ENCODE assay signal across 1 cellular context in the genomic region with DNA sequence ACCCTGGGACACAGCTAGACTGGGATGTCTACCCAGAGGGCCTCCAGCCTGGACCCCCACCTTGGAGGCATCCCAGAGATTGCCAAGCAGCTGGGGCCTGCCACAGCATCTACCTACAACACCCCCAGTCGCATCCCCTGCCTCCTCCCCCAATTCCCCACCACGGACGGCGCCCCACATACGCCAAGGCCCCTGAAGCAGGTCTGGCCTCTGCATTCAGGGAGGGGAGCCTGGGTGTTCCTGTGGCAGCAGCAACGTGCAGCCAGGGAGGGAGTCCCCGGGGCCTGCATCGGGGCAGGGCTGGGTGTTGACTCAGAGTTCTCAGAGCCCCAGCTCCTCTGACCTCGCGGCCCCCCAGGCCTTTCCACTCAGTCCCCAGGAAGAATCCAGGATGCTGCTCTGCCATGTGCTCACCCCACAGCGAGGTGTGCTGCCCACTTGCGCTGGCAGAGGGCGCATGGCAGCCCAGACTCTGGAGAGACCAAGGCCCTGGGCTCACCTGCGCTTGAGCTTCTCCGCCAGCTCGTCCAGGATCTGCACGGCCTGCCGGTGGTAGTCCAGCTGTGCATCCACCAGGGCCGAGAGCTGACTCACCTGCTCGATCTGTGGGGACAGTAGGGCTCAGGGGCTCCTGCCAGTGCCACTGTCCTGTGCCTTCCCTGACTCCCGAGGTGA.
A peak's percentile ranks its signal among the peaks of the same experiment; 100 is the strongest.
TF ChIP-seq lines count a peak whose summit lies in the region.

No MANE protein-coding gene starts in this region.

TF ChIP-seq in HepG2, 621 proteins besides CTCF, POLR2A, EP300 and RAD21 (continued from another document):
- TF ChIP-seq, protein P1, sequence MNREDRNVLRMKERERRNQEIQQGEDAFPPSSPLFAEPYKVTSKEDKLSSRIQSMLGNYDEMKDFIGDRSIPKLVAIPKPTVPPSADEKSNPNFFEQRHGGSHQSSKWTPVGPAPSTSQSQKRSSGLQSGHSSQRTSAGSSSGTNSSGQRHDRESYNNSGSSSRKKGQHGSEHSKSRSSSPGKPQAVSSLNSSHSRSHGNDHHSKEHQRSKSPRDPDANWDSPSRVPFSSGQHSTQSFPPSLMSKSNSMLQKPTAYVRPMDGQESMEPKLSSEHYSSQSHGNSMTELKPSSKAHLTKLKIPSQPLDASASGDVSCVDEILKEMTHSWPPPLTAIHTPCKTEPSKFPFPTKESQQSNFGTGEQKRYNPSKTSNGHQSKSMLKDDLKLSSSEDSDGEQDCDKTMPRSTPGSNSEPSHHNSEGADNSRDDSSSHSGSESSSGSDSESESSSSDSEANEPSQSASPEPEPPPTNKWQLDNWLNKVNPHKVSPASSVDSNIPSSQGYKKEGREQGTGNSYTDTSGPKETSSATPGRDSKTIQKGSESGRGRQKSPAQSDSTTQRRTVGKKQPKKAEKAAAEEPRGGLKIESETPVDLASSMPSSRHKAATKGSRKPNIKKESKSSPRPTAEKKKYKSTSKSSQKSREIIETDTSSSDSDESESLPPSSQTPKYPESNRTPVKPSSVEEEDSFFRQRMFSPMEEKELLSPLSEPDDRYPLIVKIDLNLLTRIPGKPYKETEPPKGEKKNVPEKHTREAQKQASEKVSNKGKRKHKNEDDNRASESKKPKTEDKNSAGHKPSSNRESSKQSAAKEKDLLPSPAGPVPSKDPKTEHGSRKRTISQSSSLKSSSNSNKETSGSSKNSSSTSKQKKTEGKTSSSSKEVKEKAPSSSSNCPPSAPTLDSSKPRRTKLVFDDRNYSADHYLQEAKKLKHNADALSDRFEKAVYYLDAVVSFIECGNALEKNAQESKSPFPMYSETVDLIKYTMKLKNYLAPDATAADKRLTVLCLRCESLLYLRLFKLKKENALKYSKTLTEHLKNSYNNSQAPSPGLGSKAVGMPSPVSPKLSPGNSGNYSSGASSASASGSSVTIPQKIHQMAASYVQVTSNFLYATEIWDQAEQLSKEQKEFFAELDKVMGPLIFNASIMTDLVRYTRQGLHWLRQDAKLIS (CRISPR knock-in tag; IDR thresholded peaks at IDR 0.05): no peak
- TF ChIP-seq ZZZ3 (CRISPR knock-in tag; IDR thresholded peaks at IDR 0.05; ENCODE audit: borderline replicate concordance) (no peak), FOXC1 (CRISPR knock-in tag; IDR thresholded peaks at IDR 0.05; ENCODE audit: borderline replicate concordance) (no peak), PHF8 (CRISPR knock-in tag; IDR thresholded peaks at IDR 0.05) (no peak), ZNF484 (CRISPR knock-in tag; IDR thresholded peaks at IDR 0.05; ENCODE audit: borderline replicate concordance, low read depth) (no peak), PHF21A (CRISPR knock-in tag; IDR thresholded peaks at IDR 0.05) (no peak), ZNF749 (CRISPR knock-in tag; IDR thresholded peaks at IDR 0.05; ENCODE audit: borderline replicate concordance) (no peak), ZNF101 (CRISPR knock-in tag; IDR thresholded peaks at IDR 0.05; ENCODE audit: borderline replicate concordance, low read depth) (no peak), ZNF841 (CRISPR knock-in tag; IDR thresholded peaks at IDR 0.05; ENCODE audit: borderline replicate concordance) (0 out of 2 replicates have a peak, but pooled peaks have one; percentile 12), SOX5 (CRISPR knock-in tag; IDR thresholded peaks at IDR 0.05; ENCODE audit: borderline replicate concordance) (no peak), ZKSCAN5 (CRISPR knock-in tag; IDR thresholded peaks at IDR 0.05) (no peak), KAT8 (CRISPR knock-in tag; IDR thresholded peaks at IDR 0.05) (no peak), NR2F1 (CRISPR knock-in tag; IDR thresholded peaks at IDR 0.05) (no peak), ZSCAN21 (CRISPR knock-in tag; IDR thresholded peaks at IDR 0.05; ENCODE audit: borderline replicate concordance) (0 out of 2 replicates have a peak, but pooled peaks have one; percentile 27)
- TF ChIP-seq, protein P2, sequence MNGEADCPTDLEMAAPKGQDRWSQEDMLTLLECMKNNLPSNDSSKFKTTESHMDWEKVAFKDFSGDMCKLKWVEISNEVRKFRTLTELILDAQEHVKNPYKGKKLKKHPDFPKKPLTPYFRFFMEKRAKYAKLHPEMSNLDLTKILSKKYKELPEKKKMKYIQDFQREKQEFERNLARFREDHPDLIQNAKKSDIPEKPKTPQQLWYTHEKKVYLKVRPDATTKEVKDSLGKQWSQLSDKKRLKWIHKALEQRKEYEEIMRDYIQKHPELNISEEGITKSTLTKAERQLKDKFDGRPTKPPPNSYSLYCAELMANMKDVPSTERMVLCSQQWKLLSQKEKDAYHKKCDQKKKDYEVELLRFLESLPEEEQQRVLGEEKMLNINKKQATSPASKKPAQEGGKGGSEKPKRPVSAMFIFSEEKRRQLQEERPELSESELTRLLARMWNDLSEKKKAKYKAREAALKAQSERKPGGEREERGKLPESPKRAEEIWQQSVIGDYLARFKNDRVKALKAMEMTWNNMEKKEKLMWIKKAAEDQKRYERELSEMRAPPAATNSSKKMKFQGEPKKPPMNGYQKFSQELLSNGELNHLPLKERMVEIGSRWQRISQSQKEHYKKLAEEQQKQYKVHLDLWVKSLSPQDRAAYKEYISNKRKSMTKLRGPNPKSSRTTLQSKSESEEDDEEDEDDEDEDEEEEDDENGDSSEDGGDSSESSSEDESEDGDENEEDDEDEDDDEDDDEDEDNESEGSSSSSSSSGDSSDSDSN (CRISPR knock-in tag; IDR thresholded peaks at IDR 0.05): no peak
- TF ChIP-seq, protein P3, sequence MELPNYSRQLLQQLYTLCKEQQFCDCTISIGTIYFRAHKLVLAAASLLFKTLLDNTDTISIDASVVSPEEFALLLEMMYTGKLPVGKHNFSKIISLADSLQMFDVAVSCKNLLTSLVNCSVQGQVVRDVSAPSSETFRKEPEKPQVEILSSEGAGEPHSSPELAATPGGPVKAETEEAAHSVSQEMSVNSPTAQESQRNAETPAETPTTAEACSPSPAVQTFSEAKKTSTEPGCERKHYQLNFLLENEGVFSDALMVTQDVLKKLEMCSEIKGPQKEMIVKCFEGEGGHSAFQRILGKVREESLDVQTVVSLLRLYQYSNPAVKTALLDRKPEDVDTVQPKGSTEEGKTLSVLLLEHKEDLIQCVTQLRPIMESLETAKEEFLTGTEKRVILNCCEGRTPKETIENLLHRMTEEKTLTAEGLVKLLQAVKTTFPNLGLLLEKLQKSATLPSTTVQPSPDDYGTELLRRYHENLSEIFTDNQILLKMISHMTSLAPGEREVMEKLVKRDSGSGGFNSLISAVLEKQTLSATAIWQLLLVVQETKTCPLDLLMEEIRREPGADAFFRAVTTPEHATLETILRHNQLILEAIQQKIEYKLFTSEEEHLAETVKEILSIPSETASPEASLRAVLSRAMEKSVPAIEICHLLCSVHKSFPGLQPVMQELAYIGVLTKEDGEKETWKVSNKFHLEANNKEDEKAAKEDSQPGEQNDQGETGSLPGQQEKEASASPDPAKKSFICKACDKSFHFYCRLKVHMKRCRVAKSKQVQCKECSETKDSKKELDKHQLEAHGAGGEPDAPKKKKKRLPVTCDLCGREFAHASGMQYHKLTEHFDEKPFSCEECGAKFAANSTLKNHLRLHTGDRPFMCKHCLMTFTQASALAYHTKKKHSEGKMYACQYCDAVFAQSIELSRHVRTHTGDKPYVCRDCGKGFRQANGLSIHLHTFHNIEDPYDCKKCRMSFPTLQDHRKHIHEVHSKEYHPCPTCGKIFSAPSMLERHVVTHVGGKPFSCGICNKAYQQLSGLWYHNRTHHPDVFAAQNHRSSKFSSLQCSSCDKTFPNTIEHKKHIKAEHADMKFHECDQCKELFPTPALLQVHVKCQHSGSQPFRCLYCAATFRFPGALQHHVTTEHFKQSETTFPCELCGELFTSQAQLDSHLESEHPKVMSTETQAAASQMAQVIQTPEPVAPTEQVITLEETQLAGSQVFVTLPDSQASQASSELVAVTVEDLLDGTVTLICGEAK (IDR thresholded peaks at IDR 0.05): no peak
- TF ChIP-seq, protein P3 (CRISPR knock-in tag; IDR thresholded peaks at IDR 0.05): no peak
- TF ChIP-seq, protein P4, sequence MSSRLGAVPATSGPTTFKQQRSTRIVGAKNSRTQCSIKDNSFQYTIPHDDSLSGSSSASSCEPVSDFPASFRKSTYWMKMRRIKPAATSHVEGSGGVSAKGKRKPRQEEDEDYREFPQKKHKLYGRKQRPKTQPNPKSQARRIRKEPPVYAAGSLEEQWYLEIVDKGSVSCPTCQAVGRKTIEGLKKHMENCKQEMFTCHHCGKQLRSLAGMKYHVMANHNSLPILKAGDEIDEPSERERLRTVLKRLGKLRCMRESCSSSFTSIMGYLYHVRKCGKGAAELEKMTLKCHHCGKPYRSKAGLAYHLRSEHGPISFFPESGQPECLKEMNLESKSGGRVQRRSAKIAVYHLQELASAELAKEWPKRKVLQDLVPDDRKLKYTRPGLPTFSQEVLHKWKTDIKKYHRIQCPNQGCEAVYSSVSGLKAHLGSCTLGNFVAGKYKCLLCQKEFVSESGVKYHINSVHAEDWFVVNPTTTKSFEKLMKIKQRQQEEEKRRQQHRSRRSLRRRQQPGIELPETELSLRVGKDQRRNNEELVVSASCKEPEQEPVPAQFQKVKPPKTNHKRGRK (CRISPR knock-in tag; IDR thresholded peaks at IDR 0.05): no peak
- TF ChIP-seq, protein P5, sequence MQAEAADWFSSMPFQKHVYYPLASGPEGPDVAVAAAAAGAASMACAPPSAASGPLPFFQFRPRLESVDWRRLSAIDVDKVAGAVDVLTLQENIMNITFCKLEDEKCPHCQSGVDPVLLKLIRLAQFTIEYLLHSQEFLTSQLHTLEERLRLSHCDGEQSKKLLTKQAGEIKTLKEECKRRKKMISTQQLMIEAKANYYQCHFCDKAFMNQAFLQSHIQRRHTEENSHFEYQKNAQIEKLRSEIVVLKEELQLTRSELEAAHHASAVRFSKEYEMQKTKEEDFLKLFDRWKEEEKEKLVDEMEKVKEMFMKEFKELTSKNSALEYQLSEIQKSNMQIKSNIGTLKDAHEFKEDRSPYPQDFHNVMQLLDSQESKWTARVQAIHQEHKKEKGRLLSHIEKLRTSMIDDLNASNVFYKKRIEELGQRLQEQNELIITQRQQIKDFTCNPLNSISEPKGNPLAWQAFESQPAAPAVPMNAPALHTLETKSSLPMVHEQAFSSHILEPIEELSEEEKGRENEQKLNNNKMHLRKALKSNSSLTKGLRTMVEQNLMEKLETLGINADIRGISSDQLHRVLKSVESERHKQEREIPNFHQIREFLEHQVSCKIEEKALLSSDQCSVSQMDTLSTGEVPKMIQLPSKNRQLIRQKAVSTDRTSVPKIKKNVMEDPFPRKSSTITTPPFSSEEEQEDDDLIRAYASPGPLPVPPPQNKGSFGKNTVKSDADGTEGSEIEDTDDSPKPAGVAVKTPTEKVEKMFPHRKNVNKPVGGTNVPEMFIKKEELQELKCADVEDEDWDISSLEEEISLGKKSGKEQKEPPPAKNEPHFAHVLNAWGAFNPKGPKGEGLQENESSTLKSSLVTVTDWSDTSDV (CRISPR knock-in tag; IDR thresholded peaks at IDR 0.05): no peak
- TF ChIP-seq, protein P6, sequence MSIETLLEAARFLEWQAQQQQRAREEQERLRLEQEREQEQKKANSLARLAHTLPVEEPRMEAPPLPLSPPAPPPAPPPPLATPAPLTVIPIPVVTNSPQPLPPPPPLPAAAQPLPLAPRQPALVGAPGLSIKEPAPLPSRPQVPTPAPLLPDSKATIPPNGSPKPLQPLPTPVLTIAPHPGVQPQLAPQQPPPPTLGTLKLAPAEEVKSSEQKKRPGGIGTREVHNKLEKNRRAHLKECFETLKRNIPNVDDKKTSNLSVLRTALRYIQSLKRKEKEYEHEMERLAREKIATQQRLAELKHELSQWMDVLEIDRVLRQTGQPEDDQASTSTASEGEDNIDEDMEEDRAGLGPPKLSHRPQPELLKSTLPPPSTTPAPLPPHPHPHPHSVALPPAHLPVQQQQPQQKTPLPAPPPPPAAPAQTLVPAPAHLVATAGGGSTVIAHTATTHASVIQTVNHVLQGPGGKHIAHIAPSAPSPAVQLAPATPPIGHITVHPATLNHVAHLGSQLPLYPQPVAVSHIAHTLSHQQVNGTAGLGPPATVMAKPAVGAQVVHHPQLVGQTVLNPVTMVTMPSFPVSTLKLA (IDR thresholded peaks at IDR 0.05): peak; percentile 76
